Comparison of ENCODE assay signal across 29 cellular contexts in genomic region chr12:6716874-6717437, GRCh38. TPM values are rescaled to one million over a fixed set of nuclear protein-coding genes. Genes with fewer than 3 reads are reported as not detected.
"Had no signal": no experiment of that assay in that cellular context is flagged by ENCODE, and none has a peak within 500 bp of the region (broad histone marks: within the 10 kb centered on the region; RNA-seq: fewer than 3 reads in every experiment).

No MANE protein-coding gene starts in this region.

- H3K79me2 ChIP-seq: parathyroid adenoma had no signal

- H3K4me1 Mint-ChIP-seq: activated CD4-positive, alpha-beta T cell treated with anti-CD3 and anti-CD28 coated beads, Interleukin-2, amount 10 ng/mL, durations not matched to agents 24 days and 14 days; activated CD8-positive, alpha-beta memory T cell treated with anti-CD3 and anti-CD28 coated beads, Interleukin-2, amount 10 ng/mL, durations not matched to agents 7 days and 5 days; activated naive CD4-positive, alpha-beta T cell treated with anti-CD3 and anti-CD28 coated beads, Interleukin-2, amount 50 U/mL, for 24 hours; nephron had no signal

- H3K27ac Mint-ChIP-seq: activated CD4-positive, alpha-beta T cell treated with anti-CD3 and anti-CD28 coated beads, Interleukin-2, amount 10 ng/mL, durations not matched to agents 24 days and 14 days; activated CD8-positive, alpha-beta memory T cell treated with anti-CD3 and anti-CD28 coated beads, Interleukin-2, amount 10 ng/mL, durations not matched to agents 7 days and 5 days; activated CD8-positive, alpha-beta T cell treated with anti-CD3 and anti-CD28 coated beads for 36 hours; activated naive CD4-positive, alpha-beta T cell treated with anti-CD3 and anti-CD28 coated beads, Interleukin-2, amount 50 U/mL, for 24 hours; nephron; T-helper 17 cell had no signal

- H3K27me3 ChIP-seq: body of pancreas, cardiac muscle cell, thyroid gland had no signal

- H3K27me3 Mint-ChIP-seq: activated CD8-positive, alpha-beta T cell treated with anti-CD3 and anti-CD28 coated beads for 36 hours had no signal

- H3K4me3 ChIP-seq: body of pancreas, cardiac muscle cell, heart right ventricle, thyroid gland had no signal

- H3K9me3 Mint-ChIP-seq: activated CD4-positive, alpha-beta T cell treated with anti-CD3 and anti-CD28 coated beads, Interleukin-2, amount 10 ng/mL, durations not matched to agents 24 days and 14 days; activated CD8-positive, alpha-beta T cell treated with anti-CD3 and anti-CD28 coated beads for 36 hours; activated naive CD4-positive, alpha-beta T cell treated with anti-CD3 and anti-CD28 coated beads, Interleukin-2, amount 50 U/mL, for 24 hours; nephron had no signal

- H3K27ac ChIP-seq: body of pancreas, cardiac muscle cell, heart right ventricle, parathyroid adenoma, thyroid gland had no signal

- H3K4me1 ChIP-seq: body of pancreas, heart right ventricle, parathyroid adenoma, thyroid gland had no signal

- H3K36me3 ChIP-seq: cardiac muscle cell, heart right ventricle, thyroid gland had no signal

- ATAC-seq: activated CD4-positive, CD25-positive, alpha-beta regulatory T cell treated with anti-CD3 and anti-CD28 coated beads, Interleukin-2, amount 50 U/mL, for 24 hours; activated CD8-positive, alpha-beta memory T cell treated with anti-CD3 and anti-CD28 coated beads, Interleukin-2, amount 10 ng/mL, durations not matched to agents 7 days and 5 days; activated CD8-positive, alpha-beta T cell treated with anti-CD3 and anti-CD28 coated beads for 36 hours; body of pancreas; heart right ventricle; left cardiac atrium; right cardiac atrium; stimulated activated naive CD8-positive, alpha-beta T cell treated with anti-CD3 and anti-CD28 coated beads, Interleukin-15, Interleukin-2, amounts not matched to agents 100 U/mL and 50 U/mL, for 24 hours; T-helper 17 cell had no signal

- H3K36me3 Mint-ChIP-seq: activated CD8-positive, alpha-beta memory T cell treated with anti-CD3 and anti-CD28 coated beads, Interleukin-2, amount 10 ng/mL, durations not matched to agents 7 days and 5 days; activated naive CD4-positive, alpha-beta T cell treated with anti-CD3 and anti-CD28 coated beads, Interleukin-2, amount 50 U/mL, for 24 hours had no signal

- DNase-seq: activated CD4-positive, alpha-beta T cell treated with anti-CD3 and anti-CD28 coated beads, Interleukin-2, amount 10 ng/mL, durations not matched to agents 24 days and 14 days; activated CD8-positive, alpha-beta memory T cell treated with anti-CD3 and anti-CD28 coated beads, Interleukin-2, amount 10 ng/mL, durations not matched to agents 7 days and 5 days; activated CD8-positive, alpha-beta T cell treated with anti-CD3 and anti-CD28 coated beads for 36 hours; activated gamma-delta T cell treated with Interleukin-2 at 50 U/mL for 16 hours; activated T-cell treated with anti-CD3 and anti-CD28 coated beads for 4 hours; anterior cingulate cortex; body of pancreas; foreskin fibroblast; heart right ventricle; islet precursor cell; left cardiac atrium; mesenchymal stem cell; nucleus accumbens; right cardiac atrium; stimulated activated CD4-positive, alpha-beta T cell treated with anti-CD3 and anti-CD28 coated beads, Interleukin-12 subunit alpha, Interleukin-12 subunit beta, amount 100 ng/mL, for 4 hours; stimulated activated CD4-positive, alpha-beta T cell treated with anti-CD3 and anti-CD28 coated beads, Interleukin-4, amount 100 ng/mL, for 4 hours; stimulated activated naive CD8-positive, alpha-beta T cell treated with anti-CD3 and anti-CD28 coated beads, Interleukin-15, Interleukin-2, amounts not matched to agents 100 U/mL and 50 U/mL, for 24 hours; T-helper 17 cell; thyroid gland had no signal

- H3K4me3 Mint-ChIP-seq: activated CD4-positive, alpha-beta T cell treated with anti-CD3 and anti-CD28 coated beads, Interleukin-2, amount 10 ng/mL, durations not matched to agents 24 days and 14 days; activated CD8-positive, alpha-beta memory T cell treated with anti-CD3 and anti-CD28 coated beads, Interleukin-2, amount 10 ng/mL, durations not matched to agents 7 days and 5 days; activated CD8-positive, alpha-beta T cell treated with anti-CD3 and anti-CD28 coated beads for 36 hours; activated naive CD4-positive, alpha-beta T cell treated with anti-CD3 and anti-CD28 coated beads, Interleukin-2, amount 50 U/mL, for 24 hours; nephron; T-helper 17 cell had no signal

- H2AFZ ChIP-seq: parathyroid adenoma had no signal

RNA-seq across cellular contexts. Expression of gene PIANP, which starts 16.3 kb away (rescaled TPM):
- total RNA-seq: activated CD8-positive, alpha-beta memory T cell treated with anti-CD3 and anti-CD28 coated beads, Interleukin-2, amount 10 ng/mL, durations not matched to agents 7 days and 5 days; activated CD8-positive, alpha-beta T cell treated with anti-CD3 and anti-CD28 coated beads for 36 hours; body of pancreas; liver; mononuclear cell; myocyte; pulmonary artery endothelial cell; subcutaneous adipose tissue had no signal
